In the genomic region with DNA sequence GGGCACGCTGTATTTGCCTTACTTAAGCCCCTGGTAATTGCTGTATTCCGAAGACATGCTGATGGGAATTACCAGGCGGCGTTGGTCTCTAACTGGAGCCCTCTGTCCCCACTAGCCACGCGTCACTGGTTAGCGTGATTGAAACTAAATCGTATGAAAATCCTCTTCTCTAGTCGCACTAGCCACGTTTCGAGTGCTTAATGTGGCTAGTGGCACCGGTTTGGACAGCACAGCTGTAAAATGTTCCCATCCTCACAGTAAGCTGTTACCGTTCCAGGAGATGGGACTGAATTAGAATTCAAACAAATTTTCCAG, we compare ENCODE assay signal across 8 cellular contexts. TPM values are rescaled to one million over a fixed set of nuclear protein-coding genes. Genes with fewer than 3 reads are reported as not detected.
A peak's percentile ranks its signal among the peaks of the same experiment; 100 is the strongest.
DNase-seq lines count a peak whose midpoint lies in the region; ATAC-seq lines count a peak whose summit lies in the region.

No MANE protein-coding gene starts in this region.

- peak overlapping the region; percentile 67 for H3K4me3 ChIP-seq in HAP-1

- peak overlapping the region; percentile 95 for H3K4me3 Mint-ChIP-seq in dendritic cell treated with granulocyte-macrophage colony-stimulating factor and Interleukin-4, amounts not matched to agents 40 ng/mL and 50 ng/mL, for 4 days
- peak overlapping the region; percentile 97 for H3K4me3 Mint-ChIP-seq in natural killer cell treated with Interleukin-12 subunit alpha and Interleukin-12 subunit beta and Interleukin-15 and Interleukin-18, amount 100 ng/mL, for 72 hours

- H3K4me1 ChIP-seq in HAP-1 = peaks cover 22% of the 10 kb centered on the region

- H3K4me1 Mint-ChIP-seq in dendritic cell treated with granulocyte-macrophage colony-stimulating factor and Interleukin-4, amounts not matched to agents 40 ng/mL and 50 ng/mL, for 4 days (ENCODE audit: low read depth) = peaks cover 25% of the 10 kb centered on the region
- peaks cover 13 to 27% of the 10 kb centered on the region in 2 donors for H3K4me1 Mint-ChIP-seq in natural killer cell treated with Interleukin-12 subunit alpha and Interleukin-12 subunit beta and Interleukin-15 and Interleukin-18, amount 100 ng/mL, for 72 hours (ENCODE audit: low read depth in 2 of 2)

- DNase-seq in HAP-1 (ENCODE audit: low spot score in 2 of 2) (no peak), NCI-H1092 treated with DMSO at 0.1 percent for 48 hours (lab: John Stamatoyannopoulos, UW) (peak; percentile 53), NAMALWA (ENCODE audit: low spot score) (no peak), ureter (ENCODE audit: low spot score) (no peak)
- DNase-seq in natural killer cell treated with Interleukin-12 subunit alpha and Interleukin-12 subunit beta and Interleukin-15 and Interleukin-18, amount 100 ng/mL, for 72 hours (ENCODE audit: low spot score) = no peak
- DNase-seq in stimulated activated CD4-positive, alpha-beta T cell treated with anti-CD3 and anti-CD28 coated beads, Interleukin-12 subunit alpha, Interleukin-12 subunit beta, amount 100 ng/mL, for 4 hours = no peak

- intact Hi-C loops in dendritic cell treated with granulocyte-macrophage colony-stimulating factor and Interleukin-4, amounts not matched to agents 40 ng/mL and 50 ng/mL, for 4 days (cut with micrococcal nuclease) = loop anchor here (10.0 kb wide), 1 partner anchor 281 kb away; the partner anchor contains the start of gene FRY

- ATAC-seq in GM18858 (IDR thresholded peaks at IDR 0.05; ENCODE audit: unreplicated experiment) = peak; percentile 40
- ATAC-seq in natural killer cell treated with Interleukin-12 subunit alpha and Interleukin-12 subunit beta and Interleukin-15 and Interleukin-18, amount 100 ng/mL, for 72 hours = peak in 1 of 2 donors; percentile 37

- H3K36me3 ChIP-seq in HAP-1 (replicated peaks) = peaks cover 21% of the 10 kb centered on the region

- H3K36me3 Mint-ChIP-seq in dendritic cell treated with granulocyte-macrophage colony-stimulating factor and Interleukin-4, amounts not matched to agents 40 ng/mL and 50 ng/mL, for 4 days (ENCODE audit: low read depth) = peaks cover 9% of the 10 kb centered on the region
- no peaks in the 10 kb centered on the region for H3K36me3 Mint-ChIP-seq in natural killer cell treated with Interleukin-12 subunit alpha and Interleukin-12 subunit beta and Interleukin-15 and Interleukin-18, amount 100 ng/mL, for 72 hours

- H3K27ac Mint-ChIP-seq in dendritic cell treated with granulocyte-macrophage colony-stimulating factor and Interleukin-4, amounts not matched to agents 40 ng/mL and 50 ng/mL, for 4 days = peak overlapping the region; percentile 100
- H3K27ac Mint-ChIP-seq in natural killer cell treated with Interleukin-12 subunit alpha and Interleukin-12 subunit beta and Interleukin-15 and Interleukin-18, amount 100 ng/mL, for 72 hours = peak overlapping the region; percentile 100

- no peaks in the 10 kb centered on the region for H3K9me3 ChIP-seq in HAP-1

- H3K27me3 Mint-ChIP-seq in dendritic cell treated with granulocyte-macrophage colony-stimulating factor and Interleukin-4, amounts not matched to agents 40 ng/mL and 50 ng/mL, for 4 days = no peaks in the 10 kb centered on the region
- H3K27me3 Mint-ChIP-seq in natural killer cell treated with Interleukin-12 subunit alpha and Interleukin-12 subunit beta and Interleukin-15 and Interleukin-18, amount 100 ng/mL, for 72 hours = no peaks in the 10 kb centered on the region

- H3K9me3 Mint-ChIP-seq in dendritic cell treated with granulocyte-macrophage colony-stimulating factor and Interleukin-4, amounts not matched to agents 40 ng/mL and 50 ng/mL, for 4 days = no peaks in the 10 kb centered on the region
- H3K9me3 Mint-ChIP-seq in natural killer cell treated with Interleukin-12 subunit alpha and Interleukin-12 subunit beta and Interleukin-15 and Interleukin-18, amount 100 ng/mL, for 72 hours = no peaks in the 10 kb centered on the region

- in situ Hi-C loops in HAP-1 (cut with MboI; ENCODE audit: low sequenced_read_pairs) = loop anchor here (10.0 kb wide), 1 partner anchor 411 kb away; no protein-coding TSS in a partner anchor

- H3K27me3 ChIP-seq in HAP-1 (ENCODE audit: low read depth) = no peaks in the 10 kb centered on the region

RNA-seq across cellular contexts. Expression of gene BRCA2, which starts 0.7 kb away (rescaled TPM):
- 10 to 100 TPM; 11.0 to 28.5 TPM for total RNA-seq in natural killer cell treated with Interleukin-12 subunit alpha and Interleukin-12 subunit beta and Interleukin-15 and Interleukin-18, amount 100 ng/mL, for 72 hours
- total RNA-seq in ureter = 2.1 TPM

RNA-seq across cellular contexts. Expression of gene ZAR1L, which starts 0.8 kb away (rescaled TPM):
- not detected for total RNA-seq in natural killer cell treated with Interleukin-12 subunit alpha and Interleukin-12 subunit beta and Interleukin-15 and Interleukin-18, amount 100 ng/mL, for 72 hours
- total RNA-seq in ureter = not detected
